8 cellular contexts compared by ENCODE assay signal in the genomic region with DNA sequence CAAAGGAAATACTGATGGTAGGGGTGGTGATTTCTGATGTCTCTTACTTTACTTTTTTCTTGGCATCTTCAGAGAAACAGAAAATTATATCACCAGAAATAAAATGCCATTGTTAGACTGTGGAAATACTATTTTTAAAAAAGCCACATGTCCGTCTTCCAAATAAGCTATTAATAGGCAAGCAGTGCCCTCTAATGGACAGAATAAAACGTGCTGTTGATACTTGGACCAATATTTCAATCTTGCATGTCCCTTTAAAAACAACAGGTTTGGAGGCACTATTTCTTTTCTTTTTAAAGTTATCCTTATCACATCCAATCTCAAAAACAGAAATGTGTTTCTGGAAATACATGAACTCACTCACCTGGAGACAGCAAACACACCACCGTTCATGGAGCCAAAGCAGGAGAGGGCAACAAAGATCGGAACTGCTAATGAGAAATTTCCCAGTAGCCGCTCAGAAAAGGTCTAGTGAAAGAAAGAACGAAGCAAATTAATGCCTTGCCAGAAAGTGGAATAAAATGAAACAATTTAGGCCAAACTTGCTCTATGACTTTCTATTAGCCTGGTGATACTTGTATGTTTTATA. TPM values are rescaled to one million over a fixed set of nuclear protein-coding genes. Genes with fewer than 3 reads are reported as not detected.
DNase-seq lines count a peak whose midpoint lies in the region; ATAC-seq and TF ChIP-seq lines count a peak whose summit lies in the region.

No MANE protein-coding gene starts in this region.

- peaks cover 34% of the 10 kb centered on the region for H3K4me1 Mint-ChIP-seq in type B pancreatic cell (ENCODE audit: unreplicated experiment)

- peaks cover 15% of the 10 kb centered on the region for H3K36me3 Mint-ChIP-seq in type B pancreatic cell

- in situ Hi-C loops in astrocyte of the spinal cord (cut with HindIII; ENCODE audit: low sequenced_read_pairs): no loop called here

- H3K27me3 Mint-ChIP-seq in type B pancreatic cell: no peaks in the 10 kb centered on the region

- no peak overlapping the region for H3K27ac Mint-ChIP-seq in type B pancreatic cell

- TF ChIP-seq CTCF in astrocyte of the spinal cord (IDR thresholded peaks at IDR 0.05; ENCODE audit: low read depth, low read length): peak; percentile 61
- peak; percentile 86 for TF ChIP-seq CTCF in type B pancreatic cell (conservative IDR thresholded peaks at IDR 0.05)

- no peak overlapping the region for H3K4me3 ChIP-seq in astrocyte of the spinal cord (ENCODE audit: low read depth, low read length)

- H3K9me3 Mint-ChIP-seq in type B pancreatic cell: no peaks in the 10 kb centered on the region

- ATAC-seq in GM21526 (IDR thresholded peaks at IDR 0.05; ENCODE audit: low FRiP score, unreplicated experiment): peak; percentile 65

- DNase-seq in DMS53 (lab: John Stamatoyannopoulos, UW): peak; percentile 62
- peak; percentile 13 for DNase-seq in NCI-H1105 treated with DMSO at 0.1 percent for 48 hours (lab: John Stamatoyannopoulos, UW)
- peak; percentile 76 for DNase-seq in astrocyte of the spinal cord (ENCODE audit: low read depth, low spot score)
- DNase-seq in inferior parietal cortex (ENCODE audit: extremely low spot score): peak; percentile 77
- no peak for DNase-seq in type B pancreatic cell (ENCODE audit: extremely low spot score, unreplicated experiment)
- DNase-seq in hepatic stellate cell (ENCODE audit: low spot score): no peak
- no peak for DNase-seq in NCI-H2029 (lab: John Stamatoyannopoulos, UW)

- H3K4me3 Mint-ChIP-seq in type B pancreatic cell: no peak overlapping the region

RNA-seq across cellular contexts. Expression of a gene that starts 59.2 kb away (rescaled TPM):
- total RNA-seq in type B pancreatic cell (ENCODE audit: low replicate concordance): 6.3 and 13.7 TPM in 2 replicates

Comparison
In these comparisons a context has a peak if more than half of its experiments do, and no peak if none do; other contexts are left out.
1. DNase-seq: peak in DMS53 (single experiment), NCI-H1105 treated with DMSO at 0.1 percent for 48 hours (single experiment), astrocyte of the spinal cord (single experiment) and inferior parietal cortex (single experiment); none in type B pancreatic cell (single experiment), hepatic stellate cell (single experiment) and NCI-H2029 (single experiment).